ENCODE assay signal across 12 cellular contexts in genomic region chr9:108855529-108855886, GRCh38. TPM values are rescaled to one million over a fixed set of nuclear protein-coding genes. Genes with fewer than 3 reads are reported as not detected.
"Had no signal": no experiment of that assay in that cellular context is flagged by ENCODE, and none has a peak within 500 bp of the region (broad histone marks: within the 10 kb centered on the region; RNA-seq: fewer than 3 reads in every experiment).

No MANE protein-coding gene starts in this region.

- H3K9ac ChIP-seq: GM23248 had no signal

- ATAC-seq: GM23338, HCT116 had no signal

- DNase-seq: GM23248, GOT3, H7, H9, HCEC 1CT, HFFc6 had no signal

- FAIRE-seq: H1, H54 had no signal

- H3K4me1 ChIP-seq: HAP-1 had no signal

- H3K27ac ChIP-seq: GM23248 had no signal

- H3K9me3 ChIP-seq: HAP-1 had no signal

- H3K4me3 ChIP-seq: GM23248, GM23338, HAP-1 had no signal

- H2AFZ ChIP-seq: GM23248, GM23338 had no signal

- H3K36me3 ChIP-seq: HAP-1 had no signal

- H3K4me2 ChIP-seq: GM23338 had no signal

RNA-seq across cellular contexts. Expression of gene ACTL7B, which starts 0.3 kb away (rescaled TPM):
- total RNA-seq: GM23248, GM23338, H1, H4, H7, HFFc6 had no signal
- polyA plus RNA-seq: GM23248, GM23338, H1 had no signal

RNA-seq across cellular contexts. Expression of gene ACTL7A, which starts 6.6 kb away (rescaled TPM):
- total RNA-seq: GM23248, GM23338, H1, H4, H7, H9, HFFc6 had no signal
- polyA plus RNA-seq: GM23248, GM23338, H1 had no signal
